In the genomic region with DNA sequence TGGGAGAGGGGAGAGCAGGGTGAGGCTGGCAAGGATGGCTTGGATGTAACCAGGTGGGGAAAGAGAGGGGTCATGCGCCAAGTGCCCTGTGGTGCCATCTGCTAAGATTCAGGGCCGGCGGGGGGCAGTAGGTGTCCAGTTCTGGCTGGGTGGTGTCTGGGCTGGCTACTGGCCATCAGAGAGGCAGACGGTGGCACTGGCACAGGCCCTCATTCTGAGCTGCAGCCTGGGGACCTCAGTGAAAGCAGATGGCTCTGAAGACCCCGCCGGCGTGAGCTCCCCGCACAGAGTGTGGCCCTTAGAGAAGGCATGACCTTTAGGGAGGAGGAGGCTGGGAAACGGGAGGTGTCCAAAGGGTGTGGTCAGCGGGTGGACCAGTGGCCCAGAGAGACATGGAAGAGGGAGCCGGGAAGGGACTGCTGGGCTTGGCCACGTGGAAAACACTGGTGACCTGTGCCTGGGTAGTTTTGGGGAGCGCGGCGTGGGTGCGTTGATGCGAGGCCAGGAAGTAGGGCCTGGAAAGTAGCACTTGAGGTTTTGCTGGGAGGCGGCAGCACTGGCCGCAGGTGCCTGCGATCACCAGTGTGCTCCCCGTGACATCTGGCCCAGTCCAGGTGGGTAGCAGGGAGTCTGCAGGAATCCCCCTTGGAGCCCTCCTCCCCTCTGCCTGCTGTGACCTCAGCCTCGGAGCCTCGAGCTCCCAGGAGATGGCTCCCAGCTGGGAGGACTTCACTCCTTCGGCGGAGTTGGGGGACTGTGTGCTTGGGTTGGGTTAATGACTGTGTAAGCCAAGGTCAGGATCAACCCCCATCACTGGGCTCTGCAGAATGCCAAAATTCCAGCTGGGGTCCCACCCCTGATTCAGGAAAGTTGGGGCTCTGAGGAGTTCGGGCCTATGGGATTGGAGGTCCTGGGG, we compare ENCODE assay signal across 1 cellular context.
TF ChIP-seq lines count a peak whose summit lies in the region.

No MANE protein-coding gene starts in this region.

TF ChIP-seq in HCT116, 20 proteins besides CTCF, POLR2A, EP300 and RAD21 (continued from another document):
- no peak for TF ChIP-seq TCF7L2 (IDR thresholded peaks at IDR 0.05; ENCODE audit: borderline replicate concordance, extremely low read depth, insufficient read depth, insufficient read length)
- no peak for TF ChIP-seq EZH2 (IDR thresholded peaks at IDR 0.05)
- no peak for TF ChIP-seq SRF (IDR thresholded peaks at IDR 0.05; ENCODE audit: low read depth)
- no peak for TF ChIP-seq SP1 (IDR thresholded peaks at IDR 0.05; ENCODE audit: low read depth)
- TF ChIP-seq, protein P1, sequence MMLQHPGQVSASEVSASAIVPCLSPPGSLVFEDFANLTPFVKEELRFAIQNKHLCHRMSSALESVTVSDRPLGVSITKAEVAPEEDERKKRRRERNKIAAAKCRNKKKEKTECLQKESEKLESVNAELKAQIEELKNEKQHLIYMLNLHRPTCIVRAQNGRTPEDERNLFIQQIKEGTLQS (IDR thresholded peaks at IDR 0.05), result no peak
- no peak for TF ChIP-seq YY1 (IDR thresholded peaks at IDR 0.05; ENCODE audit: extremely low read depth, insufficient replicate concordance, low read depth, low read length)
- TF ChIP-seq, protein P2, sequence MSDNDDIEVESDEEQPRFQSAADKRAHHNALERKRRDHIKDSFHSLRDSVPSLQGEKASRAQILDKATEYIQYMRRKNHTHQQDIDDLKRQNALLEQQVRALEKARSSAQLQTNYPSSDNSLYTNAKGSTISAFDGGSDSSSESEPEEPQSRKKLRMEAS (IDR thresholded peaks at IDR 0.05), result no peak
- TF ChIP-seq, protein P3, sequence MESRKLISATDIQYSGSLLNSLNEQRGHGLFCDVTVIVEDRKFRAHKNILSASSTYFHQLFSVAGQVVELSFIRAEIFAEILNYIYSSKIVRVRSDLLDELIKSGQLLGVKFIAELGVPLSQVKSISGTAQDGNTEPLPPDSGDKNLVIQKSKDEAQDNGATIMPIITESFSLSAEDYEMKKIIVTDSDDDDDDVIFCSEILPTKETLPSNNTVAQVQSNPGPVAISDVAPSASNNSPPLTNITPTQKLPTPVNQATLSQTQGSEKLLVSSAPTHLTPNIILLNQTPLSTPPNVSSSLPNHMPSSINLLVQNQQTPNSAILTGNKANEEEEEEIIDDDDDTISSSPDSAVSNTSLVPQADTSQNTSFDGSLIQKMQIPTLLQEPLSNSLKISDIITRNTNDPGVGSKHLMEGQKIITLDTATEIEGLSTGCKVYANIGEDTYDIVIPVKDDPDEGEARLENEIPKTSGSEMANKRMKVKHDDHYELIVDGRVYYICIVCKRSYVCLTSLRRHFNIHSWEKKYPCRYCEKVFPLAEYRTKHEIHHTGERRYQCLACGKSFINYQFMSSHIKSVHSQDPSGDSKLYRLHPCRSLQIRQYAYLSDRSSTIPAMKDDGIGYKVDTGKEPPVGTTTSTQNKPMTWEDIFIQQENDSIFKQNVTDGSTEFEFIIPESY (IDR thresholded peaks at IDR 0.05; ENCODE audit: extremely low read depth, insufficient replicate concordance, low read length), result no peak
- no peak for TF ChIP-seq SIN3A (IDR thresholded peaks at IDR 0.05; ENCODE audit: low read depth)
- no peak for TF ChIP-seq CBX3 (IDR thresholded peaks at IDR 0.05; ENCODE audit: low read depth)
- no peak for TF ChIP-seq ELF1 (IDR thresholded peaks at IDR 0.05; ENCODE audit: borderline replicate concordance, low read depth)
- no peak for TF ChIP-seq ZNF274 (IDR thresholded peaks at IDR 0.05; ENCODE audit: low read depth, low read length)
TF ChIP-seq in HCT116: peak in this region for 0.
